9 cellular contexts compared by ENCODE assay signal in genomic region chr18:2979027-2979570, GRCh38. TPM values are rescaled to one million over a fixed set of nuclear protein-coding genes. Genes with fewer than 3 reads are reported as not detected.
A peak's percentile ranks its signal among the peaks of the same experiment; 100 is the strongest.
DNase-seq lines count a peak whose midpoint lies in the region; ATAC-seq and TF ChIP-seq lines count a peak whose summit lies in the region.
"Had no signal": no experiment of that assay in that cellular context is flagged by ENCODE, and none has a peak within 500 bp of the region (broad histone marks: within the 10 kb centered on the region; RNA-seq: fewer than 3 reads in every experiment).

No MANE protein-coding gene starts in this region.

- no peak overlapping the region for H2AFZ ChIP-seq in Loucy (ENCODE audit: low read length)

- H3K9me3 ChIP-seq in BLaER1 treated with 17β-estradiol and CSF1 and Interleukin-3, amounts not matched to agents 10 nM and 100 nM (replicated peaks in 1 of 11), result no peaks in the 10 kb centered on the region
- H3K9me3 ChIP-seq in Loucy (ENCODE audit: insufficient read depth, low read depth, low read length) (no peaks in the 10 kb centered on the region), ovary (no peaks in the 10 kb centered on the region)

- TF ChIP-seq POLR2A in ovary (IDR thresholded peaks at IDR 0.05), result no peak

- H3K4me1 Mint-ChIP-seq in chondrocyte (ENCODE audit: low read depth), result peaks cover 92% of the 10 kb centered on the region
- H3K4me1 Mint-ChIP-seq in natural killer cell treated with Interleukin-12 subunit alpha and Interleukin-12 subunit beta and Interleukin-15 and Interleukin-18, amount 100 ng/mL, for 72 hours (ENCODE audit: low read depth in 2 of 2), result peaks cover 58 to 81% of the 10 kb centered on the region in 2 donors

- H3K4me3 ChIP-seq in BLaER1 treated with 17β-estradiol and CSF1 and Interleukin-3, amounts not matched to agents 10 nM and 100 nM, result peak overlapping the region in 1 of 10 experiments; percentile 26; a peak in 1 of 20 replicates
- H3K4me3 ChIP-seq in Loucy (ENCODE audit: low read length, poor library complexity, severe bottlenecking) (peak overlapping the region; percentile 9), ovary (no peak overlapping the region)

- no peak for TF ChIP-seq EP300 in ovary (IDR thresholded peaks at IDR 0.05)

- WGBS in ovary, 3 donors, result 25 to 37% (median 31%) methylated on average over 3 of the region's 3 CpGs

- H3K27ac Mint-ChIP-seq in chondrocyte (ENCODE audit: unreplicated experiment), result peak overlapping the region; percentile 93
- H3K27ac Mint-ChIP-seq in natural killer cell treated with Interleukin-12 subunit alpha and Interleukin-12 subunit beta and Interleukin-15 and Interleukin-18, amount 100 ng/mL, for 72 hours, result peak overlapping the region; percentile 86 to 95

- H4K20me1 ChIP-seq in BLaER1 treated with 17β-estradiol and CSF1 and Interleukin-3, amounts not matched to agents 10 nM and 100 nM, result peaks cover 0 to 22% (median 0%) of the 10 kb centered on the region in 11 experiments; a peak in 5 of 22 replicates
- peaks cover 5% of the 10 kb centered on the region for H4K20me1 ChIP-seq in Loucy (ENCODE audit: insufficient read depth, low read length, poor library complexity, severe bottlenecking)

- no peaks in the 10 kb centered on the region for H3K36me3 Mint-ChIP-seq in chondrocyte (ENCODE audit: low read depth)
- H3K36me3 Mint-ChIP-seq in natural killer cell treated with Interleukin-12 subunit alpha and Interleukin-12 subunit beta and Interleukin-15 and Interleukin-18, amount 100 ng/mL, for 72 hours, result no peaks in the 10 kb centered on the region

- H3K4me1 ChIP-seq in BLaER1 treated with 17β-estradiol and CSF1 and Interleukin-3, amounts not matched to agents 10 nM and 100 nM, result peaks cover 59 to 100% (median 86%) of the 10 kb centered on the region in 10 experiments
- H3K4me1 ChIP-seq in Loucy (ENCODE audit: insufficient read depth, low read length, poor library complexity, severe bottlenecking) (peaks cover 77% of the 10 kb centered on the region), ovary (ENCODE audit: insufficient read depth) (peaks cover 32% of the 10 kb centered on the region)

- H3F3A ChIP-seq in Loucy (ENCODE audit: low read depth), result no peaks in the 10 kb centered on the region

- no peak for ATAC-seq in natural killer cell treated with Interleukin-12 subunit alpha and Interleukin-12 subunit beta and Interleukin-15 and Interleukin-18, amount 100 ng/mL, for 72 hours
- no peak for ATAC-seq in HG02981 (IDR thresholded peaks at IDR 0.05; ENCODE audit: unreplicated experiment)

- no peaks in the 10 kb centered on the region for H3K27me3 ChIP-seq in BLaER1 treated with 17β-estradiol and CSF1 and Interleukin-3, amounts not matched to agents 10 nM and 100 nM
- H3K27me3 ChIP-seq in Loucy (ENCODE audit: insufficient read depth, low read length, poor library complexity, severe bottlenecking) (no peaks in the 10 kb centered on the region), ovary (no peaks in the 10 kb centered on the region)

- peaks cover 99% of the 10 kb centered on the region for H3K79me2 ChIP-seq in Loucy (ENCODE audit: insufficient read depth, low read length)

- H3K27me3 Mint-ChIP-seq in chondrocyte (ENCODE audit: low read depth), result no peaks in the 10 kb centered on the region
- H3K27me3 Mint-ChIP-seq in natural killer cell treated with Interleukin-12 subunit alpha and Interleukin-12 subunit beta and Interleukin-15 and Interleukin-18, amount 100 ng/mL, for 72 hours, result no peaks in the 10 kb centered on the region

- H3K36me3 ChIP-seq in BLaER1 treated with 17β-estradiol and CSF1 and Interleukin-3, amounts not matched to agents 10 nM and 100 nM, result peaks cover 0 to 32% (median 12%) of the 10 kb centered on the region in 11 experiments; a peak in 11 of 22 replicates
- no peaks in the 10 kb centered on the region for H3K36me3 ChIP-seq in Loucy (ENCODE audit: insufficient read depth, low read length)
- no peaks in the 10 kb centered on the region for H3K36me3 ChIP-seq in ovary

- H3K27ac ChIP-seq in BLaER1 treated with 17β-estradiol and CSF1 and Interleukin-3, amounts not matched to agents 10 nM and 100 nM, result peak overlapping the region in 9 of 11 experiments; percentile 28 to 89 (median 78); a peak in 15 of 22 replicates
- peak overlapping the region in 1 of 2 donors; percentile 74 for H3K27ac ChIP-seq in ovary

- intact Hi-C loops in ovary (cut with DNase I), result no loop called here

- H3K9me2 ChIP-seq in Loucy (replicated peaks; ENCODE audit: low read depth, low read length), result no peaks in the 10 kb centered on the region

- no peak for TF ChIP-seq CTCF in Loucy (conservative IDR thresholded peaks at IDR 0.05; ENCODE audit: low read length)
- no peak for TF ChIP-seq CTCF in chondrocyte (IDR thresholded peaks at IDR 0.05)
- TF ChIP-seq CTCF in ovary (IDR thresholded peaks at IDR 0.05), result no peak

- no peak overlapping the region for H3K9ac ChIP-seq in BLaER1 treated with 17β-estradiol and CSF1 and Interleukin-3, amounts not matched to agents 10 nM and 100 nM
- H3K9ac ChIP-seq in Loucy (ENCODE audit: low read depth, low read length, poor library complexity, severe bottlenecking), result no peak overlapping the region

- DNase-seq in chondrocyte (ENCODE audit: low spot score), result no peak
- no peak for DNase-seq in natural killer cell treated with Interleukin-12 subunit alpha and Interleukin-12 subunit beta and Interleukin-15 and Interleukin-18, amount 100 ng/mL, for 72 hours (ENCODE audit: low spot score)
- no peak for DNase-seq in NCI-H446 (lab: John Stamatoyannopoulos, UW)
- no peak for DNase-seq in ovary
- no peak for DNase-seq in hypothalamus (lab: John Stamatoyannopoulos, UW)
- DNase-seq: NCI-H1092 treated with DMSO at 0.1 percent for 48 hours had no signal

- H3K9me3 Mint-ChIP-seq in chondrocyte (ENCODE audit: low read depth), result no peaks in the 10 kb centered on the region
- H3K9me3 Mint-ChIP-seq in natural killer cell treated with Interleukin-12 subunit alpha and Interleukin-12 subunit beta and Interleukin-15 and Interleukin-18, amount 100 ng/mL, for 72 hours, result no peaks in the 10 kb centered on the region

- H3K4me3 Mint-ChIP-seq in chondrocyte (ENCODE audit: unreplicated experiment), result peak overlapping the region; percentile 14
- peak overlapping the region; percentile 82 for H3K4me3 Mint-ChIP-seq in natural killer cell treated with Interleukin-12 subunit alpha and Interleukin-12 subunit beta and Interleukin-15 and Interleukin-18, amount 100 ng/mL, for 72 hours

- peak overlapping the region; percentile 30 to 97 (median 78) for H3K4me2 ChIP-seq in BLaER1 treated with 17β-estradiol and CSF1 and Interleukin-3, amounts not matched to agents 10 nM and 100 nM
- peak overlapping the region; percentile 70 for H3K4me2 ChIP-seq in Loucy (ENCODE audit: low read depth, low read length, poor library complexity, severe bottlenecking)

RNA-seq across cellular contexts. Expression of gene LPIN2, which starts 33.8 kb away (rescaled TPM):
- total RNA-seq in chondrocyte (30.3 to 38.7 TPM (median 38.6 TPM) in 3 replicates), ovary (10 to 100 TPM; 21.3 to 30.4 (median 26.4) TPM)
- 10 to 100 TPM; 57.8 to 80.3 TPM for total RNA-seq in natural killer cell treated with Interleukin-12 subunit alpha and Interleukin-12 subunit beta and Interleukin-15 and Interleukin-18, amount 100 ng/mL, for 72 hours
- 10 to 100 TPM; 13.4 to 44.7 TPM for polyA plus RNA-seq in ovary
